ENCODE assay signal across 8 cellular contexts in genomic region chr16:50266337-50267091, GRCh38. TPM values are rescaled to one million over a fixed set of nuclear protein-coding genes. Genes with fewer than 3 reads are reported as not detected.
DNase-seq lines count a peak whose midpoint lies in the region; ATAC-seq and TF ChIP-seq lines count a peak whose summit lies in the region.

Gene ADCY7, plus strand, starts transcription at chr16:50266551. Its CDS starts 21,629 bp downstream, at chr16:50288180.

- WGBS in mesodermal cell (ENCODE audit: insufficient coverage in 2 of 2), 2 experiments, result 30 to 45% methylated on average over 14 to 20 of the region's 25 CpGs

- ATAC-seq in activated CD4-positive, alpha-beta T cell treated with anti-CD3 and anti-CD28 coated beads for 36 hours, result peak; percentile 83

- POLR2A ChIA-PET in activated CD4-positive, alpha-beta T cell treated with anti-CD3 and anti-CD28 coated beads for 36 hours (lab: Charles Lee), result no interaction called here

- H3K9me3 ChIP-seq in mesodermal cell (ENCODE audit: control insufficient read depth, low read length), result no peaks in the 10 kb centered on the region

- H3K27me3 Mint-ChIP-seq in activated CD4-positive, alpha-beta T cell treated with anti-CD3 and anti-CD28 coated beads for 36 hours, result no peaks in the 10 kb centered on the region

- H3K27ac ChIP-seq in coronary artery, result peak within 1 kb of the TSS in 1 of 2 donors; percentile 76
- H3K27ac ChIP-seq in mesodermal cell (ENCODE audit: low read depth, low read length, severe bottlenecking), result peak within 1 kb of the TSS; percentile 59

- TF ChIP-seq CTCF in coronary artery (IDR thresholded peaks at IDR 0.05), result no peak

- H3K27ac Mint-ChIP-seq in activated CD4-positive, alpha-beta T cell treated with anti-CD3 and anti-CD28 coated beads for 36 hours, result peak within 1 kb of the TSS; percentile 98

- CTCF ChIA-PET in activated CD4-positive, alpha-beta T cell treated with anti-CD3 and anti-CD28 coated beads for 36 hours (lab: Charles Lee), result interaction anchor here (0.6 to 2.9 kb wide), 4 partner anchors 8 to 540 kb away, joined by 3 to 13 read pairs (median 3); no protein-coding TSS in a partner anchor

- H3K4me1 Mint-ChIP-seq in activated CD4-positive, alpha-beta T cell treated with anti-CD3 and anti-CD28 coated beads for 36 hours, result peaks cover 70% of the 10 kb centered on the region

- peaks cover 2% of the 10 kb centered on the region for H3K9me3 Mint-ChIP-seq in activated CD4-positive, alpha-beta T cell treated with anti-CD3 and anti-CD28 coated beads for 36 hours (ENCODE audit: low read depth)

- peak within 1 kb of the TSS; percentile 64 for H3K4me3 ChIP-seq in coronary artery
- peak within 1 kb of the TSS; percentile 23 for H3K4me3 ChIP-seq in mesodermal cell (ENCODE audit: extremely low read depth, insufficient read depth, low read length, poor library complexity, severe bottlenecking)

- peaks cover 5% of the 10 kb centered on the region for H3K36me3 ChIP-seq in mesodermal cell (ENCODE audit: control insufficient read depth, insufficient read depth, low read length)

- intact Hi-C loops in activated CD4-positive, alpha-beta T cell treated with anti-CD3 and anti-CD28 coated beads for 36 hours (cut with DNase I, micrococcal nuclease), result loop anchor here in 1 of 2 experiments (1.0 to 5.0 kb wide), 3 partner anchors 10 to 206 kb away; partner anchors contain the start of gene BRD7

- H3K36me3 Mint-ChIP-seq in activated CD4-positive, alpha-beta T cell treated with anti-CD3 and anti-CD28 coated beads for 36 hours (ENCODE audit: low read depth), result peaks cover 19% of the 10 kb centered on the region

- DNase-seq in GF-D8 (lab: John Stamatoyannopoulos, UW) (peak; percentile 63), GOT3 (lab: John Stamatoyannopoulos, UW) (peak; percentile 60), M059J (ENCODE audit: low read depth) (peak; percentile 49), coronary artery (ENCODE audit: low spot score) (no peak), NCI-H446 treated with DMSO at 0.1 percent for 48 hours (lab: John Stamatoyannopoulos, UW) (no peak)
- peak; percentile 92 for DNase-seq in activated CD4-positive, alpha-beta T cell treated with anti-CD3 and anti-CD28 coated beads for 36 hours
- peak; percentile 87 for DNase-seq in stimulated activated CD8-positive, alpha-beta memory T cell treated with anti-CD3 and anti-CD28 coated beads, Interleukin-4, amount 100 ng/mL, for 48 hours

- H3K4me1 ChIP-seq in mesodermal cell (ENCODE audit: control insufficient read depth, insufficient read depth, low read length, poor library complexity, severe bottlenecking), result peaks cover 36% of the 10 kb centered on the region

- peak within 1 kb of the TSS; percentile 87 for H3K4me3 Mint-ChIP-seq in activated CD4-positive, alpha-beta T cell treated with anti-CD3 and anti-CD28 coated beads for 36 hours

RNA-seq across cellular contexts. Expression of gene ADCY7, which starts in this region (rescaled TPM):
- total RNA-seq in M059J (2014; rRNA removed; shearing (Covaris generic)), result 10.5 and 17.4 TPM in 2 replicates
- 10 to 100 TPM; 51.8 to 85.3 TPM for total RNA-seq in activated CD4-positive, alpha-beta T cell treated with anti-CD3 and anti-CD28 coated beads for 36 hours
- polyA plus RNA-seq in mesodermal cell (2013, experiment 1 of 2), result 21.2 TPM
- 17.3 TPM for polyA plus RNA-seq in mesodermal cell (2013, experiment 2 of 2)

Comparison
In these comparisons a context has a peak if more than half of its experiments do, and no peak if none do; other contexts are left out.
1. DNase-seq: peak in GF-D8 (single experiment), GOT3 (single experiment), M059J (single experiment), activated CD4-positive, alpha-beta T cell treated with anti-CD3 and anti-CD28 coated beads for 36 hours (single experiment) and stimulated activated CD8-positive, alpha-beta memory T cell treated with anti-CD3 and anti-CD28 coated beads, Interleukin-4, amount 100 ng/mL, for 48 hours (single experiment); none in coronary artery (single experiment) and NCI-H446 treated with DMSO at 0.1 percent for 48 hours (single experiment).